In genomic region chr2:54975598-54976507, GRCh38 we compare ENCODE assay signal across 18 cellular contexts.
A peak's percentile ranks its signal among the peaks of the same experiment; 100 is the strongest.
DNase-seq lines count a peak whose midpoint lies in the region; ATAC-seq and TF ChIP-seq lines count a peak whose summit lies in the region.
"Had no signal": no experiment of that assay in that cellular context is flagged by ENCODE, and none has a peak within 500 bp of the region (broad histone marks: within the 10 kb centered on the region; RNA-seq: fewer than 3 reads in every experiment).

No MANE protein-coding gene starts in this region.

- intact Hi-C loops in Right ventricle myocardium inferior (cut with DNase I): no loop called here
- intact Hi-C loops in naive thymus-derived CD4-positive, alpha-beta T cell (cut with micrococcal nuclease): no loop called here

- peaks cover 6% of the 10 kb centered on the region for H3K36me3 ChIP-seq in cardiac muscle cell
- H3K36me3 ChIP-seq in naive thymus-derived CD4-positive, alpha-beta T cell (ENCODE audit: control insufficient read depth in 2 of 3, insufficient read depth in 3 of 3, low read length in 3 of 3): peaks cover 0 to 28% (median 0%) of the 10 kb centered on the region in 3 experiments
- H3K36me3 ChIP-seq in thoracic aorta: no peaks in the 10 kb centered on the region

- TF ChIP-seq CTCF in cardiac muscle cell (IDR thresholded peaks at IDR 0.05; ENCODE audit: low read depth, low read length) (no peak), thoracic aorta (IDR thresholded peaks at IDR 0.05) (no peak)

- CTCF ChIA-PET in naive thymus-derived CD4-positive, alpha-beta T cell (lab: Charles Lee): interaction anchor here (1.7 kb wide), 1 partner anchor 193 kb away, joined by 3 read pairs; no protein-coding TSS in a partner anchor

- H3K27ac ChIP-seq in cardiac muscle cell (peak overlapping the region; percentile 71), caudate nucleus (ENCODE audit: low read depth, low read length) (peak overlapping the region; percentile 1), thoracic aorta (peak overlapping the region; percentile 20 to 46)
- no peak overlapping the region for H3K27ac ChIP-seq in naive thymus-derived CD4-positive, alpha-beta T cell (ENCODE audit: low read depth, low read length)

- H3K4me3 ChIP-seq in cardiac muscle cell (peak overlapping the region; percentile 14), thoracic aorta (no peak overlapping the region)
- no peak overlapping the region for H3K4me3 ChIP-seq in naive thymus-derived CD4-positive, alpha-beta T cell (ENCODE audit: low read length)
- H3K4me3 ChIP-seq: spleen, upper lobe of left lung had no signal

- H3K27ac Mint-ChIP-seq in naive thymus-derived CD4-positive, alpha-beta T cell: peak overlapping the region in 8 of 9 donors; percentile 3 to 59 (median 36)

- no peak for ATAC-seq in Right ventricle myocardium inferior
- no peak for ATAC-seq in naive thymus-derived CD4-positive, alpha-beta T cell
- ATAC-seq in thoracic aorta (ENCODE audit: insufficient number of reproducible peaks, low FRiP score, low read depth): no peak
- no peak for ATAC-seq in GM21423 (IDR thresholded peaks at IDR 0.05; ENCODE audit: unreplicated experiment)
- no peak for ATAC-seq in HG03354 (IDR thresholded peaks at IDR 0.05; ENCODE audit: poor library complexity, severe bottlenecking, unreplicated experiment)

- no peaks in the 10 kb centered on the region for H3K9me3 ChIP-seq in cardiac muscle cell (ENCODE audit: low read depth)
- no peaks in the 10 kb centered on the region for H3K9me3 ChIP-seq in naive thymus-derived CD4-positive, alpha-beta T cell (ENCODE audit: control insufficient read depth in 2 of 3, low read length in 3 of 3)
- H3K9me3 ChIP-seq in thoracic aorta: no peaks in the 10 kb centered on the region
- H3K9me3 ChIP-seq: spleen, upper lobe of left lung had no signal

- H3K9me3 Mint-ChIP-seq in naive thymus-derived CD4-positive, alpha-beta T cell: peaks cover 0 to 1% (median 0%) of the 10 kb centered on the region in 11 donors
- H3K9me3 Mint-ChIP-seq: naive B cell had no signal

- H3K27me3 ChIP-seq in cardiac muscle cell (peaks cover 11% of the 10 kb centered on the region), thoracic aorta (replicated peaks; ENCODE audit: insufficient read depth) (no peaks in the 10 kb centered on the region)
- no peaks in the 10 kb centered on the region for H3K27me3 ChIP-seq in naive thymus-derived CD4-positive, alpha-beta T cell (ENCODE audit: control insufficient read depth in 2 of 2, insufficient read depth in 2 of 2, low read length in 2 of 2)
- H3K27me3 ChIP-seq: spleen, upper lobe of left lung had no signal

- DNase-seq in cardiac muscle cell (ENCODE audit: low read depth in 1 of 2, low spot score in 1 of 2) (peak in 1 of 2 donors; percentile 39), Right ventricle myocardium inferior (ENCODE audit: missing footprints) (no peak), caudate nucleus (lab: John Stamatoyannopoulos, UW) (no peak), thoracic aorta (ENCODE audit: low spot score) (no peak), DMS79 (lab: John Stamatoyannopoulos, UW) (no peak)
- DNase-seq in naive thymus-derived CD4-positive, alpha-beta T cell: no peak
- DNase-seq: ACHN; activated CD4-positive, CD25-positive, alpha-beta regulatory T cell treated with anti-CD3 and anti-CD28 coated beads, Interleukin-2, amount 50 U/mL, for 72 hours; activated T-cell treated with anti-CD3 and anti-CD28 coated beads for 4 hours; amygdala; effector CD4-positive, alpha-beta T cell; naive B cell; NCI-H1092; NCI-H2227 treated with DMSO at 0.1 percent for 48 hours; spleen; upper lobe of left lung had no signal

- H3K4me3 Mint-ChIP-seq in naive thymus-derived CD4-positive, alpha-beta T cell: no peak overlapping the region
- H3K4me3 Mint-ChIP-seq: naive B cell had no signal

- POLR2A ChIA-PET in naive thymus-derived CD4-positive, alpha-beta T cell (lab: Charles Lee): no interaction called here

- H3K36me3 Mint-ChIP-seq in naive thymus-derived CD4-positive, alpha-beta T cell: peaks cover 0 to 43% (median 21%) of the 10 kb centered on the region in 5 donors

- H3K4me1 Mint-ChIP-seq in naive thymus-derived CD4-positive, alpha-beta T cell: peaks cover 11 to 50% (median 41%) of the 10 kb centered on the region in 7 donors

- H3K27me3 Mint-ChIP-seq in naive thymus-derived CD4-positive, alpha-beta T cell: no peaks in the 10 kb centered on the region
- H3K27me3 Mint-ChIP-seq: naive B cell had no signal

- H3K4me1 ChIP-seq in cardiac muscle cell (ENCODE audit: low read depth) (peaks cover 42% of the 10 kb centered on the region), thoracic aorta (ENCODE audit: control insufficient read depth in 1 of 2, low read depth in 2 of 2) (peaks cover 67 to 84% of the 10 kb centered on the region in 2 donors)
- H3K4me1 ChIP-seq in naive thymus-derived CD4-positive, alpha-beta T cell (ENCODE audit: control insufficient read depth in 2 of 2, insufficient read depth in 2 of 2, low read length in 2 of 2): no peaks in the 10 kb centered on the region
